1 cellular context compared by ENCODE assay signal in genomic region chr7:5065107-5065407, GRCh38.
TF ChIP-seq lines count a peak whose summit lies in the region.

No MANE protein-coding gene starts in this region.

TF ChIP-seq in endothelial cell of umbilical vein, 7 proteins besides CTCF, POLR2A, EP300 and RAD21:
- TF ChIP-seq MAX (IDR thresholded peaks at IDR 0.05; ENCODE audit: insufficient read depth, insufficient read length): no peak
- no peak for TF ChIP-seq MYC (IDR thresholded peaks at IDR 0.05; ENCODE audit: low read depth, low read length)
- TF ChIP-seq EZH2 (IDR thresholded peaks at IDR 0.05; ENCODE audit: borderline replicate concordance, low read depth, low read length, severe bottlenecking): no peak
- TF ChIP-seq GATA2 (IDR thresholded peaks at IDR 0.05; ENCODE audit: insufficient read depth, insufficient read length, low read depth, low read length): no peak
- TF ChIP-seq POLR2AphosphoS5 (IDR thresholded peaks at IDR 0.05; ENCODE audit: insufficient read depth, low read depth, low read length): no peak
- no peak for TF ChIP-seq JUN (IDR thresholded peaks at IDR 0.05; ENCODE audit: borderline replicate concordance, insufficient read depth, insufficient read length, low read depth)
- TF ChIP-seq FOS (IDR thresholded peaks at IDR 0.05; ENCODE audit: borderline replicate concordance, insufficient read depth, low read length): no peak
